In the genomic region with DNA sequence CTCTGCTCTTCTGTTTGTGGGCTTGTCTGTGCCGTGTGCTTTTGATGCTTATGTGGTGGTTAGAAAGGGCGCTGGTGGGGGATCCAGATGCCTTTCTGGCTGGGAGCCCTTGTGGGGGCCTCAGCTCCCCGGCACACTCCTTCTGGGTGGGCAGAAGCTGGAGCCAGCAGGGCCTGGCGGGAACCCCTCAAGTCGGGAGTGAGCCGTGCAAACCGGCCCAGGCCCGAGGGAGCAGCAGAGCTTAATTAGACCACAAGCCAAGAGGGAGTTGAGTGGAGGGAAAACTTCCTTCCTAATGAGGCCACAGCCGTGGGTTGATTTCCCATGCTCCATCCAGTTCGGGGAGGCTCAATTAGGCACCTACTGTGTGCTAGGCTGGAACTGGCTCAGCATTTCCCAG, we compare ENCODE assay signal across 1 cellular context.
TF ChIP-seq lines count a peak whose summit lies in the region.

No MANE protein-coding gene starts in this region.

TF ChIP-seq in H1, 55 proteins besides CTCF, POLR2A, EP300 and RAD21 (continued from another document):
- no peak for TF ChIP-seq RFX5 (IDR thresholded peaks at IDR 0.05; ENCODE audit: borderline replicate concordance, low read depth, low read length)
- no peak for TF ChIP-seq ASH2L (IDR thresholded peaks at IDR 0.05; ENCODE audit: low read length)
- TF ChIP-seq KDM1A (IDR thresholded peaks at IDR 0.05; ENCODE audit: borderline replicate concordance, low read length), result no peak
- no peak for TF ChIP-seq SP1 (IDR thresholded peaks at IDR 0.05; ENCODE audit: low read depth, low read length)
- TF ChIP-seq POU5F1 (IDR thresholded peaks at IDR 0.05; ENCODE audit: low read depth, low read length), result no peak
- no peak for TF ChIP-seq MAFK (IDR thresholded peaks at IDR 0.05; ENCODE audit: low read depth, low read length)
TF ChIP-seq in H1: peak in this region for 0.
